Comparison of ENCODE assay signal across 1 cellular context in genomic region chr2:3361518-3362438, GRCh38.
TF ChIP-seq lines count a peak whose summit lies in the region.

No MANE protein-coding gene starts in this region.

TF ChIP-seq in GM23338, 12 proteins besides CTCF, POLR2A, EP300 and RAD21 (continued from another document):
- TF ChIP-seq REST (IDR thresholded peaks at IDR 0.05; ENCODE audit: unreplicated experiment) (no peak), ZNF462 (CRISPR knock-in tag; IDR thresholded peaks at IDR 0.05) (no peak), NANOG (IDR thresholded peaks at IDR 0.05; ENCODE audit: borderline replicate concordance) (no peak)
